26 cellular contexts compared by ENCODE assay signal in the genomic region with DNA sequence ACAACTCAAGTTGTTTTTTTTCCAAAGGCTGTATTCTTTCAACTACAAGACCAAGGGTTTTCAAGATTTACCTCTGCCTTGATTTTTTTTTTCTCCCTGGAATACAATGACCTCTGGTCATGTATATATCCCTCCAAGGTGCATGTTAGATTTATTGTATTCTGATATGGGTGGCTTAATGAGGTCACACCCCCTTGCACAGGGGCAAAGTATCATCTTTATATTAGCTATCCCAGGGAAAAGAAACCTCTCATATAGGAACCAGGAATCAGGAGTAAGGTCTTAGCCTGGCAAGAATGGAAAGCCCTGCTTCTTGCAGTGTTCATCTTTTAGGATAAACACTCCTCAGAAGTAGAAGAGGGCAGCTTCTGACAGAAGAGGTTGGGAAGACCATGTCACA.
"Had no signal": no experiment of that assay in that cellular context is flagged by ENCODE, and none has a peak within 500 bp of the region (broad histone marks: within the 10 kb centered on the region; RNA-seq: fewer than 3 reads in every experiment).

No MANE protein-coding gene starts in this region.

- DNase-seq: cerebellar nuclear complex; colonic mucosa; cortex of kidney; effector CD8-positive, alpha-beta T cell; effector memory CD8-positive, alpha-beta T cell; endodermal cell; erythroblast; esophagus squamous epithelium; foreskin fibroblast; foreskin melanocyte; gastrocnemius medialis; glutamatergic neuron; heart left ventricle; hypothalamus; immature natural killer cell; islet precursor cell; kidney; kidney glomerular epithelial cell; left lung; left ventricle myocardium superior; lower lobe of right lung; mesenchymal stem cell had no signal

- H3K36me3 ChIP-seq: colonic mucosa, esophagus squamous epithelium, gastrocnemius medialis, heart left ventricle, left lung, lower lobe of right lung had no signal

- H3K4me3 ChIP-seq: colonic mucosa, esophagus squamous epithelium, gastrocnemius medialis, heart left ventricle, hepatocyte, left lung, lower lobe of right lung had no signal

- H3K27me3 ChIP-seq: colonic mucosa, esophagus squamous epithelium, gastrocnemius medialis, heart left ventricle, hepatocyte, left lung had no signal

- H3K4me1 ChIP-seq: colonic mucosa, esophagus squamous epithelium, gastrocnemius medialis, heart left ventricle, left lung, lower lobe of right lung had no signal

- H3K27ac ChIP-seq: colonic mucosa, epithelial cell of prostate, esophagus squamous epithelium, gastrocnemius medialis, heart left ventricle, hepatocyte, left lung, lower lobe of right lung had no signal

- ATAC-seq: effector memory CD8-positive, alpha-beta T cell; esophagus mucosa; gastrocnemius medialis; heart left ventricle; left lung; left ventricle myocardium superior; lower lobe of right lung had no signal

- H3K9me3 ChIP-seq: colonic mucosa had no signal

- FAIRE-seq: endometrium, kidney had no signal
